Comparison of ENCODE assay signal across 17 cellular contexts in genomic region chr1:244709491-244710368, GRCh38.
"Had no signal": no experiment of that assay in that cellular context is flagged by ENCODE, and none has a peak within 500 bp of the region (broad histone marks: within the 10 kb centered on the region; RNA-seq: fewer than 3 reads in every experiment).

No MANE protein-coding gene starts in this region.

- H3K27ac ChIP-seq: epithelial cell of prostate, prostate gland, suprapubic skin had no signal

- DNase-seq: activated CD4-positive, alpha-beta T cell treated with anti-CD3 and anti-CD28 coated beads for 36 hours; activated CD4-positive, alpha-beta T cell treated with anti-CD3 and anti-CD28 coated beads, Interleukin-2, amount 50 U/mL, for 48 hours; activated naive CD4-positive, alpha-beta T cell treated with Interleukin-2 at 50 U/mL for 16 hours; hippocampal formation; left cardiac atrium; midbrain; stimulated activated CD4-positive, alpha-beta T cell treated with anti-CD3 and anti-CD28 coated beads, Interleukin-2, amount 100 ng/mL, for 24 hours; stimulated activated naive CD8-positive, alpha-beta T cell treated with anti-CD3 and anti-CD28 coated beads, Interleukin-15, Interleukin-2, amounts not matched to agents 100 U/mL and 50 U/mL, for 24 hours; trophoblast cell had no signal

- H3K27me3 ChIP-seq: right atrium auricular region, suprapubic skin had no signal

- H3K4me3 ChIP-seq: lung, prostate gland, right atrium auricular region, suprapubic skin had no signal

- H3K27ac Mint-ChIP-seq: activated CD4-positive, alpha-beta T cell treated with anti-CD3 and anti-CD28 coated beads for 36 hours; activated T-helper 17 cell treated with anti-CD3 and anti-CD28 coated beads, Interleukin-2, amount 50 U/mL, for 72 hours; T-helper 2 cell treated with Interferon-gamma antibody and Interleukin-4, amounts not matched to agents 5 μg/mL and 100 μg/mL, for 36 hours had no signal

- H3K4me1 ChIP-seq: prostate gland, suprapubic skin had no signal

- ATAC-seq: activated CD4-positive, alpha-beta T cell treated with anti-CD3 and anti-CD28 coated beads for 36 hours; activated T-helper 17 cell treated with anti-CD3 and anti-CD28 coated beads, Interleukin-2, amount 50 U/mL, for 72 hours; stimulated activated naive CD8-positive, alpha-beta T cell treated with anti-CD3 and anti-CD28 coated beads, Interleukin-15, Interleukin-2, amounts not matched to agents 100 U/mL and 50 U/mL, for 24 hours had no signal

- H3K36me3 ChIP-seq: prostate gland had no signal

- H3K4me3 Mint-ChIP-seq: activated CD4-positive, alpha-beta T cell treated with anti-CD3 and anti-CD28 coated beads for 36 hours; activated T-helper 17 cell treated with anti-CD3 and anti-CD28 coated beads, Interleukin-2, amount 50 U/mL, for 72 hours; neural crest cell; T-helper 2 cell treated with Interferon-gamma antibody and Interleukin-4, amounts not matched to agents 5 μg/mL and 100 μg/mL, for 36 hours had no signal

- H3K9me3 Mint-ChIP-seq: activated T-helper 17 cell treated with anti-CD3 and anti-CD28 coated beads, Interleukin-2, amount 50 U/mL, for 72 hours; neural crest cell; T-helper 2 cell treated with Interferon-gamma antibody and Interleukin-4, amounts not matched to agents 5 μg/mL and 100 μg/mL, for 36 hours had no signal

- H3K9me3 ChIP-seq: prostate gland, right atrium auricular region, suprapubic skin had no signal

- H3K27me3 Mint-ChIP-seq: activated CD4-positive, alpha-beta T cell treated with anti-CD3 and anti-CD28 coated beads for 36 hours; activated T-helper 17 cell treated with anti-CD3 and anti-CD28 coated beads, Interleukin-2, amount 50 U/mL, for 72 hours had no signal
